14 cellular contexts compared by ENCODE assay signal in genomic region chr6:48535569-48535968, GRCh38.
A peak's percentile ranks its signal among the peaks of the same experiment; 100 is the strongest.
DNase-seq lines count a peak whose midpoint lies in the region; ATAC-seq and TF ChIP-seq lines count a peak whose summit lies in the region.
"Had no signal": no experiment of that assay in that cellular context is flagged by ENCODE, and none has a peak within 500 bp of the region (broad histone marks: within the 10 kb centered on the region; RNA-seq: fewer than 3 reads in every experiment).

No MANE protein-coding gene starts in this region.

- no peak overlapping the region for H3K9ac ChIP-seq in HCT116 (ENCODE audit: low read length)

- H3K4me1 ChIP-seq in HCT116 (ENCODE audit: control insufficient read depth in 1 of 2, insufficient read depth in 2 of 2, low read length in 2 of 2) (peaks cover 4 to 6% of the 10 kb centered on the region in 2 experiments; a peak in 3 of 4 replicates), heart right ventricle (no peaks in the 10 kb centered on the region)
- H3K4me1 ChIP-seq: spleen had no signal

- H3K9me2 ChIP-seq in HCT116 (ENCODE audit: insufficient read depth) = no peaks in the 10 kb centered on the region

- TF ChIP-seq POLR2A in HCT116 (IDR thresholded peaks at IDR 0.05; ENCODE audit: borderline replicate concordance, extremely low read depth, insufficient read depth, insufficient read length) = no peak

- TF ChIP-seq RAD21 in HCT116 (IDR thresholded peaks at IDR 0.05; ENCODE audit: low read depth) = no peak

- H3K27ac ChIP-seq in HCT116 (ENCODE audit: low read depth, low read length) (no peak overlapping the region), heart right ventricle (no peak overlapping the region)
- H3K27ac ChIP-seq: spleen had no signal

- no peak overlapping the region for H3K4me2 ChIP-seq in HCT116 (ENCODE audit: low read length)

- H3K36me3 ChIP-seq in HCT116 (ENCODE audit: control insufficient read depth in 1 of 2, insufficient read depth in 2 of 2, low read length in 2 of 2) = no peaks in the 10 kb centered on the region
- no peaks in the 10 kb centered on the region for H3K36me3 ChIP-seq in heart right ventricle
- H3K36me3 ChIP-seq: spleen had no signal

- 0 out of 2 replicates have a peak, but pooled peaks cover 3% of the 10 kb centered on the region for H3K27me3 ChIP-seq in HCT116 (ENCODE audit: insufficient read depth, low read length)
- H3K27me3 ChIP-seq in heart right ventricle = no peaks in the 10 kb centered on the region
- H3K27me3 ChIP-seq: spleen had no signal

- intact Hi-C loops in HCT116 (cut with micrococcal nuclease) = no loop called here
- intact Hi-C loops in heart right ventricle (cut with DNase I) = no loop called here

- no peaks in the 10 kb centered on the region for H3K79me2 ChIP-seq in HCT116 (ENCODE audit: insufficient read depth, low read length)

- no TSS peak for BruUV-seq in HCT116 (replicated peaks; lab: Mats Ljungman, UMichigan)

- ATAC-seq in HCT116 = peak; percentile 59
- ATAC-seq in GM21390 (IDR thresholded peaks at IDR 0.05; ENCODE audit: unreplicated experiment) = no peak
- ATAC-seq in heart right ventricle = no peak

- DNase-seq in HCT116 (ENCODE audit: low read depth, low spot score) (no peak), NOMO-1 treated with DMSO at 0.1 percent for 48 hours (lab: John Stamatoyannopoulos, UW; ENCODE audit: unreplicated experiment) (peak; percentile 24), epithelial cell of esophagus (ENCODE audit: low read depth) (peak; percentile 63), non-pigmented ciliary epithelial cell (ENCODE audit: low read depth) (peak; percentile 35), GM19240 (ENCODE audit: insufficient read length, low spot score) (no peak), heart right ventricle (no peak), amygdala (lab: John Stamatoyannopoulos, UW) (no peak)
- DNase-seq: activated T-cell treated with anti-CD3 and anti-CD28 coated beads, Interleukin-2, amount 50 U/mL, for 24 hours; central memory CD4-positive, alpha-beta T cell; DMS153; glutamatergic neuron; NCI-H774; spleen had no signal

- H4K20me1 ChIP-seq in HCT116 (ENCODE audit: insufficient read depth) = no peaks in the 10 kb centered on the region

- H3K9me3 ChIP-seq in HCT116 (ENCODE audit: control insufficient read depth in 1 of 2, insufficient read depth in 1 of 2, low read depth in 1 of 2, low read length in 2 of 2) (no peaks in the 10 kb centered on the region), heart right ventricle (no peaks in the 10 kb centered on the region)
- H3K9me3 ChIP-seq: spleen had no signal

- CTCF ChIA-PET in HCT116 (lab: Charles Lee) = no interaction called here

- H3K4me3 ChIP-seq in HCT116 (replicated peaks in 1 of 2; ENCODE audit: low read depth in 1 of 2, low read length in 2 of 2) (no peak overlapping the region), epithelial cell of esophagus (ENCODE audit: low read length) (no peak overlapping the region), heart right ventricle (no peak overlapping the region)
- H3K4me3 ChIP-seq: spleen had no signal

- POLR2A ChIA-PET in HCT116 (lab: Charles Lee) = no interaction called here

- RAD21 ChIA-PET in HCT116 (lab: Charles Lee; ENCODE audit: low non-redundant PET in 1 of 2, low total read pairs in 2 of 2, uncharacterized antibody in 2 of 2, unreplicated experiment in 2 of 2) = no interaction called here

- TF ChIP-seq CTCF in HCT116 (IDR thresholded peaks at IDR 0.05 in 2 of 3, conservative IDR thresholded peaks at IDR 0.05 in 1 of 3; ENCODE audit: borderline replicate concordance in 1 of 3, insufficient read depth in 1 of 3, low read depth in 2 of 3, low read length in 2 of 3) = no peak
- no peak for TF ChIP-seq CTCF in epithelial cell of esophagus (IDR thresholded peaks at IDR 0.05; ENCODE audit: insufficient read depth, low read depth, low read length, missing control alignments)
- no peak for TF ChIP-seq CTCF in heart right ventricle (IDR thresholded peaks at IDR 0.05)

- no peak overlapping the region for H2AFZ ChIP-seq in HCT116 (ENCODE audit: low read depth, low read length, poor library complexity, severe bottlenecking)

- 26 to 43% methylated on average over 1 of the region's 1 CpG for WGBS in heart right ventricle, 2 donors

TF ChIP-seq in HCT116, 20 proteins besides CTCF, POLR2A, EP300 and RAD21:
- TF ChIP-seq ELF1 (IDR thresholded peaks at IDR 0.05; ENCODE audit: borderline replicate concordance, low read depth) (no peak), EZH2 (IDR thresholded peaks at IDR 0.05) (no peak), SRF (IDR thresholded peaks at IDR 0.05; ENCODE audit: low read depth) (no peak), CEBPB (IDR thresholded peaks at IDR 0.05; ENCODE audit: low read depth) (no peak), SP1 (IDR thresholded peaks at IDR 0.05; ENCODE audit: low read depth) (no peak), MAX (IDR thresholded peaks at IDR 0.05) (no peak), ZBTB33 (IDR thresholded peaks at IDR 0.05; ENCODE audit: extremely low read depth, insufficient replicate concordance, low read length) (no peak), ATF3 (IDR thresholded peaks at IDR 0.05) (no peak), TCF7L2 (IDR thresholded peaks at IDR 0.05; ENCODE audit: borderline replicate concordance, extremely low read depth, insufficient read depth, insufficient read length) (no peak), POLR2AphosphoS5 (IDR thresholded peaks at IDR 0.05; ENCODE audit: low read depth, low read length) (no peak), EGR1 (IDR thresholded peaks at IDR 0.05; ENCODE audit: low read depth) (no peak)
TF ChIP-seq in HCT116: peak in this region for 0.

Comparison
In these comparisons a context has a peak if more than half of its experiments do, and no peak if none do; other contexts are left out.
1. DNase-seq: peak in NOMO-1 treated with DMSO at 0.1 percent for 48 hours (single experiment), epithelial cell of esophagus (single experiment) and non-pigmented ciliary epithelial cell (single experiment); none in HCT116 (single experiment), GM19240 (single experiment), heart right ventricle (0 of 2) and amygdala (0 of 56).